Comparison of ENCODE assay signal across 1 cellular context in genomic region chr9:7844283-7844682, GRCh38.
TF ChIP-seq lines count a peak whose summit lies in the region.

No MANE protein-coding gene starts in this region.

TF ChIP-seq in liver, 16 proteins besides CTCF, POLR2A, EP300 and RAD21 (continued from another document):
- TF ChIP-seq REST (IDR thresholded peaks at IDR 0.05), result no peak
- TF ChIP-seq FOXA1 (IDR thresholded peaks at IDR 0.05), result no peak
- TF ChIP-seq MAX (IDR thresholded peaks at IDR 0.05), result no peak
- no peak for TF ChIP-seq HNF4G (IDR thresholded peaks at IDR 0.05)
- TF ChIP-seq GABPA (IDR thresholded peaks at IDR 0.05 in 1 of 2, conservative IDR thresholded peaks at IDR 0.05 in 1 of 2), result no peak
- no peak for TF ChIP-seq SP1 (IDR thresholded peaks at IDR 0.05)
- no peak for TF ChIP-seq ZBTB33 (IDR thresholded peaks at IDR 0.05)
